In the genomic region with DNA sequence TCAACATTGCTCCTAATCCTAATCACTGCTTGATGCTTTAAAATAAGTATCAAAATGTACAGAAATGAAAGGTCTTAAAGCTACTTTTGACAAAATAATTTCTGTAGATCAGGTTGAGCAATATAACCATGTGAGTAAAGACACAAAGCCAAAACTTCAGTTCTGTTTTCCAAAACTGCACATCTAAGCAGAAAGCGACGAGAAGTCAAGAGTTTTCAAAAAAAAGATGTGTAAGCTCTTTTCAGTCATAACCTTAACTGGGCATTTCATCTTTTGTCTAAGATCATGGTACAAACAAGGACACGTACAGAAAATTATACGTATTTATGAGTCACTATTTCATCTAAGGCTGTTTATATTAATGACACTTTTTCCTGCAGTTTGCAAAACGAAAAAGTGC, we compare ENCODE assay signal across 2 cellular contexts.
TF ChIP-seq lines count a peak whose summit lies in the region.

No MANE protein-coding gene starts in this region.

TF ChIP-seq in HepG2, 621 proteins besides CTCF, POLR2A, EP300 and RAD21 (continued from another document):
- TF ChIP-seq TP53 (CRISPR knock-in tag; conservative IDR thresholded peaks at IDR 0.05) = no peak
- TF ChIP-seq, protein P1, sequence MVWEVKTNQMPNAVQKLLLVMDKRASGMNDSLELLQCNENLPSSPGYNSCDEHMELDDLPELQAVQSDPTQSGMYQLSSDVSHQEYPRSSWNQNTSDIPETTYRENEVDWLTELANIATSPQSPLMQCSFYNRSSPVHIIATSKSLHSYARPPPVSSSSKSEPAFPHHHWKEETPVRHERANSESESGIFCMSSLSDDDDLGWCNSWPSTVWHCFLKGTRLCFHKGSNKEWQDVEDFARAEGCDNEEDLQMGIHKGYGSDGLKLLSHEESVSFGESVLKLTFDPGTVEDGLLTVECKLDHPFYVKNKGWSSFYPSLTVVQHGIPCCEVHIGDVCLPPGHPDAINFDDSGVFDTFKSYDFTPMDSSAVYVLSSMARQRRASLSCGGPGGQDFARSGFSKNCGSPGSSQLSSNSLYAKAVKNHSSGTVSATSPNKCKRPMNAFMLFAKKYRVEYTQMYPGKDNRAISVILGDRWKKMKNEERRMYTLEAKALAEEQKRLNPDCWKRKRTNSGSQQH (CRISPR knock-in tag; IDR thresholded peaks at IDR 0.05; ENCODE audit: low read depth) = no peak
TF ChIP-seq in HepG2: peak in this region for 2.

TF ChIP-seq in SK-N-SH, 30 proteins besides CTCF, POLR2A, EP300 and RAD21 (continued from another document):
- TF ChIP-seq MEF2A (IDR thresholded peaks at IDR 0.05; ENCODE audit: borderline replicate concordance, low read depth) = no peak
- TF ChIP-seq SMC3 (IDR thresholded peaks at IDR 0.05; ENCODE audit: low read depth, low read length) = no peak
- TF ChIP-seq, protein P2, sequence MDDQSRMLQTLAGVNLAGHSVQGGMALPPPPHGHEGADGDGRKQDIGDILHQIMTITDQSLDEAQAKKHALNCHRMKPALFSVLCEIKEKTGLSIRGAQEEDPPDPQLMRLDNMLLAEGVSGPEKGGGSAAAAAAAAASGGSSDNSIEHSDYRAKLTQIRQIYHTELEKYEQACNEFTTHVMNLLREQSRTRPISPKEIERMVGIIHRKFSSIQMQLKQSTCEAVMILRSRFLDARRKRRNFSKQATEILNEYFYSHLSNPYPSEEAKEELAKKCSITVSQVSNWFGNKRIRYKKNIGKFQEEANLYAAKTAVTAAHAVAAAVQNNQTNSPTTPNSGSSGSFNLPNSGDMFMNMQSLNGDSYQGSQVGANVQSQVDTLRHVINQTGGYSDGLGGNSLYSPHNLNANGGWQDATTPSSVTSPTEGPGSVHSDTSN (IDR thresholded peaks at IDR 0.05) = no peak
- TF ChIP-seq, protein P3, sequence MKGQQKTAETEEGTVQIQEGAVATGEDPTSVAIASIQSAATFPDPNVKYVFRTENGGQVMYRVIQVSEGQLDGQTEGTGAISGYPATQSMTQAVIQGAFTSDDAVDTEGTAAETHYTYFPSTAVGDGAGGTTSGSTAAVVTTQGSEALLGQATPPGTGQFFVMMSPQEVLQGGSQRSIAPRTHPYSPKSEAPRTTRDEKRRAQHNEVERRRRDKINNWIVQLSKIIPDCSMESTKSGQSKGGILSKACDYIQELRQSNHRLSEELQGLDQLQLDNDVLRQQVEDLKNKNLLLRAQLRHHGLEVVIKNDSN (IDR thresholded peaks at IDR 0.05; ENCODE audit: borderline replicate concordance, low read depth) = no peak
- TF ChIP-seq TAF1 (IDR thresholded peaks at IDR 0.05; ENCODE audit: borderline replicate concordance, low read depth, low read length) = no peak
- no peak for TF ChIP-seq JUND (IDR thresholded peaks at IDR 0.05)
